ENCODE assay signal across 13 cellular contexts in genomic region chr3:9098716-9099675, GRCh38.
DNase-seq lines count a peak whose midpoint lies in the region; TF ChIP-seq lines count a peak whose summit lies in the region.
"Had no signal": no experiment of that assay in that cellular context is flagged by ENCODE, and none has a peak within 500 bp of the region (broad histone marks: within the 10 kb centered on the region; RNA-seq: fewer than 3 reads in every experiment).

No MANE protein-coding gene starts in this region.

- no peaks in the 10 kb centered on the region for H3K36me3 Mint-ChIP-seq in endodermal cell (ENCODE audit: low read depth)
- H3K36me3 Mint-ChIP-seq: CD14-positive monocyte had no signal

- in situ Hi-C loops in G401 (cut with HindIII; ENCODE audit: low sequenced_read_pairs) = no loop called here
- in situ Hi-C loops in transverse colon (cut with MboI; ENCODE audit: low pct_ligation_motif_present in 1 of 4, low pct_unique_long_range_greater_than_20kb in 1 of 4, low sequenced_read_pairs in 3 of 4) = no loop called here

- no peak overlapping the region for H3K9ac ChIP-seq in endodermal cell (ENCODE audit: extremely low read depth, low read length, poor library complexity, severe bottlenecking)

- no peaks in the 10 kb centered on the region for H3K36me3 ChIP-seq in endodermal cell (ENCODE audit: control insufficient read depth, insufficient read depth, low read length)
- no peaks in the 10 kb centered on the region for H3K36me3 ChIP-seq in transverse colon

- 90 to 95% methylated on average over 7 to 16 of the region's 17 CpGs for WGBS in endodermal cell (ENCODE audit: insufficient coverage in 1 of 2, insufficient read length in 1 of 2), 2 experiments
- WGBS in transverse colon (ENCODE audit: low coverage in 1 of 2), 2 donors = 43 to 68% methylated on average over 9 to 17 of the region's 17 CpGs

- no peak for TF ChIP-seq POLR2A in transverse colon (IDR thresholded peaks at IDR 0.05)

- H3K4me1 ChIP-seq in endodermal cell (ENCODE audit: control insufficient read depth, insufficient read depth, low read length) = peaks cover 2% of the 10 kb centered on the region
- no peaks in the 10 kb centered on the region for H3K4me1 ChIP-seq in transverse colon

- H3K27me3 Mint-ChIP-seq in endodermal cell (ENCODE audit: insufficient read depth) = no peaks in the 10 kb centered on the region

- no peaks in the 10 kb centered on the region for H3K9me3 Mint-ChIP-seq in endodermal cell
- H3K9me3 Mint-ChIP-seq: central memory CD8-positive, alpha-beta T cell had no signal

- TF ChIP-seq EP300 in transverse colon (IDR thresholded peaks at IDR 0.05; ENCODE audit: low read depth) = no peak

- H3K27ac ChIP-seq in endodermal cell (ENCODE audit: low read depth, low read length) (peak overlapping the region; percentile 91), transverse colon (no peak overlapping the region)

- H3K27ac Mint-ChIP-seq in endodermal cell = no peak overlapping the region

- DNase-seq in G401 (ENCODE audit: low spot score) (peak; percentile 92), NCI-H510A treated with DMSO at 0.1 percent for 48 hours (lab: John Stamatoyannopoulos, UW) (peak; percentile 36), endodermal cell (peak; percentile 24), nucleus accumbens (lab: John Stamatoyannopoulos, UW) (peak in 47 of 56 donors; percentile 22 to 85 (median 60)), T-helper 9 cell (no peak), H4 (ENCODE audit: low spot score) (no peak), transverse colon (no peak)
- DNase-seq: activated CD4-positive, alpha-beta T cell treated with anti-CD3 and anti-CD28 coated beads, Interleukin-2, amount 50 U/mL, for 1 hour; activated gamma-delta T cell; NCI-H1694 treated with DMSO at 0.1 percent for 48 hours; T-helper 2 cell had no signal

- no peak overlapping the region for H3K4me3 Mint-ChIP-seq in endodermal cell
- H3K4me3 Mint-ChIP-seq: CD14-positive monocyte; central memory CD8-positive, alpha-beta T cell had no signal

- no peaks in the 10 kb centered on the region for H3K9me3 ChIP-seq in endodermal cell (ENCODE audit: control insufficient read depth, low read length)
- no peaks in the 10 kb centered on the region for H3K9me3 ChIP-seq in transverse colon

- intact Hi-C loops in transverse colon (cut with DNase I; ENCODE audit: low total_unique reads) = no loop called here

- TF ChIP-seq CTCF in endodermal cell (conservative IDR thresholded peaks at IDR 0.05) (no peak), transverse colon (IDR thresholded peaks at IDR 0.05) (no peak)

- H3K4me3 ChIP-seq in endodermal cell (ENCODE audit: low read length) (no peak overlapping the region), transverse colon (no peak overlapping the region)

- no peaks in the 10 kb centered on the region for H3K27me3 ChIP-seq in endodermal cell (ENCODE audit: control insufficient read depth, insufficient read depth, low read length, poor library complexity, severe bottlenecking)
- no peaks in the 10 kb centered on the region for H3K27me3 ChIP-seq in transverse colon

- H3K4me1 Mint-ChIP-seq in endodermal cell = no peaks in the 10 kb centered on the region
- H3K4me1 Mint-ChIP-seq: central memory CD8-positive, alpha-beta T cell had no signal

Comparison
In these comparisons a context has a peak if more than half of its experiments do, and no peak if none do; other contexts are left out.
1. DNase-seq: peak in G401 (single experiment), NCI-H510A treated with DMSO at 0.1 percent for 48 hours (single experiment), endodermal cell (single experiment) and nucleus accumbens (47 of 56); none in T-helper 9 cell (single experiment), H4 (single experiment) and transverse colon (single experiment).